ENCODE assay signal across 8 cellular contexts in the genomic region with DNA sequence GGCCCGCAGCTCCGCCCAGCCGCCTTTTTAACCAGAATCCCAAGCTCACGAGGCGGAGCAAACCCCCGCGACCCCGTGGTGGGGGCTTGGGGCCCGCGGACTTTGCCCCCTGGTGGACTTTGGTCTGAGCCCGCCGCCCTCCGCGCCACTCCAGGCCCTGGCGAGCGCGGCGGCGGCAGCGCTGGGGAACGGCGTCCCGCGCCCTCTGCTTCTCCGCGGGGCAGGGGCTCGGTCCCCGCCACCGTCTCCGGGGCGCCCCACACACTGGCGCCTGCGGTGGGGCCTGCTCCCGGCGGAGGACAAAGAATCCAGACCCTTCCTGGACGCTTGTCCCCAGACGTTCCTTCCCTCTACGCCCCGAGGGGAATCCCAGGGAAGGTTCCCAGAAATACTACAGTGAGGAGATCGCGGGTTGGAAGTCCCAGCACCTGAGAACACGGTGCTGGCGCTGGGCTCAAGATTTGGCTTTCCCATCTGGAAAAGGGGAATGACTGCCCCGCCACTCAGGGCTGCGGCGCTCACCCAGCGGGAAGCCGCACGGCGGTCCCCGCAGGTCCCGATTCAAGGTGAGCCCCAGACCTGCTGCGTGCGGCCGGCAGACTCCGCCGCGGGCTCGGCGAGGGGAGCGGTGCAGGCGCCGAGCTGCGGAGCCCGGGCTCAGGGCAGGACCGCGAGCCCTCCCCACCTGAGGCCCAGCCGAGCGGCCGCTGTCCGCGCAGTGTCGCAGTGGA. TPM values are rescaled to one million over a fixed set of nuclear protein-coding genes. Genes with fewer than 3 reads are reported as not detected.
DNase-seq lines count a peak whose midpoint lies in the region; ATAC-seq and TF ChIP-seq lines count a peak whose summit lies in the region.

A gene (minus strand): TSS at position 1 of the 731 bp plus-strand sequence. CDS start 47 bp downstream, outside the sequence.

- H3K4me1 ChIP-seq in breast epithelium (peaks cover 0 to 3% of the 10 kb centered on the region in 2 donors), stomach (peaks cover 10 to 52% (median 36%) of the 10 kb centered on the region in 4 donors), Karpas-422 (ENCODE audit: low read length) (peaks cover 17% of the 10 kb centered on the region)

- H3K36me3 Mint-ChIP-seq in MCF 10A (ENCODE audit: insufficient read depth, unreplicated experiment), result no peaks in the 10 kb centered on the region

- TF ChIP-seq CTCF in breast epithelium (IDR thresholded peaks at IDR 0.05), result peak in 1 of 3 donors; percentile 13
- no peak for TF ChIP-seq CTCF in MCF 10A (IDR thresholded peaks at IDR 0.05; ENCODE audit: unreplicated experiment)
- TF ChIP-seq CTCF in stomach (IDR thresholded peaks at IDR 0.05), result peak in 2 of 7 experiments; percentile 8 to 9

- no peaks in the 10 kb centered on the region for H3K9me2 ChIP-seq in Karpas-422 (replicated peaks; ENCODE audit: insufficient read depth, low read length)

- H3K36me3 ChIP-seq in breast epithelium (no peaks in the 10 kb centered on the region), stomach (no peaks in the 10 kb centered on the region), Karpas-422 (ENCODE audit: insufficient read depth, low read length) (no peaks in the 10 kb centered on the region)

- no peak within 1 kb of the TSS for H3K4me3 Mint-ChIP-seq in MCF 10A (ENCODE audit: unreplicated experiment)

- H3K27ac ChIP-seq in breast epithelium, result peak within 1 kb of the TSS; percentile 89 to 91
- peak within 1 kb of the TSS; percentile 58 for H3K27ac ChIP-seq in caudate nucleus (ENCODE audit: low read depth, low read length)
- H3K27ac ChIP-seq in stomach, result peak within 1 kb of the TSS; percentile 79 to 90 (median 84)
- H3K27ac ChIP-seq in Karpas-422 (ENCODE audit: low read length), result no peak within 1 kb of the TSS

- H3K9me3 Mint-ChIP-seq in MCF 10A (ENCODE audit: unreplicated experiment), result no peaks in the 10 kb centered on the region

- TF ChIP-seq EP300 in stomach (IDR thresholded peaks at IDR 0.05), result no peak

- H3K9ac ChIP-seq in Karpas-422 (ENCODE audit: low read length), result no peak within 1 kb of the TSS

- TF ChIP-seq POLR2A in breast epithelium (IDR thresholded peaks at IDR 0.05), result no peak
- TF ChIP-seq POLR2A in stomach (IDR thresholded peaks at IDR 0.05), result no peak

- ATAC-seq in HG03378 (IDR thresholded peaks at IDR 0.05; ENCODE audit: unreplicated experiment) (peak; percentile 29), left lobe of liver (peak; percentile 56)

- 0 to 1% (median 1%) methylated on average over 5 to 73 of the region's 73 CpGs for WGBS in stomach, 5 donors

- intact Hi-C loops in breast epithelium (cut with DNase I; ENCODE audit: low total_unique reads) (no loop called here), MCF 10A (cut with micrococcal nuclease) (no loop called here), stomach (cut with DNase I; ENCODE audit: low total_unique reads) (no loop called here)

- CTCF ChIA-PET in MCF 10A (lab: Yijun Ruan, JAX), result no interaction called here

- no peaks in the 10 kb centered on the region for H3K27me3 Mint-ChIP-seq in MCF 10A (ENCODE audit: insufficient read depth, unreplicated experiment)

- no TSS peak for BruUV-seq in MCF 10A (replicated peaks; lab: Mats Ljungman, UMichigan)

- H3K4me3 ChIP-seq in breast epithelium (peak within 1 kb of the TSS; percentile 58 to 67 (median 66)), stomach (peak within 1 kb of the TSS; percentile 55 to 63 (median 60)), Karpas-422 (ENCODE audit: low read length) (no peak within 1 kb of the TSS)

- peaks cover 13% of the 10 kb centered on the region for H3K4me1 Mint-ChIP-seq in MCF 10A (ENCODE audit: insufficient read depth, unreplicated experiment)

- H4K20me1 ChIP-seq in Karpas-422 (ENCODE audit: insufficient read depth, low read depth, low read length), result no peaks in the 10 kb centered on the region

- H2AFZ ChIP-seq in Karpas-422 (ENCODE audit: low read length), result no peak within 1 kb of the TSS

- POLR2A ChIA-PET in MCF 10A (lab: Yijun Ruan, JAX), result no interaction called here

- H3K4me2 ChIP-seq in Karpas-422 (ENCODE audit: low read depth, low read length, poor library complexity, severe bottlenecking), result no peak within 1 kb of the TSS

- DNase-seq in breast epithelium (ENCODE audit: low spot score in 2 of 2) (peak in 1 of 2 donors; percentile 29), MCF 10A (ENCODE audit: unreplicated experiment) (no peak), caudate nucleus (lab: John Stamatoyannopoulos, UW) (no peak), left lobe of liver (ENCODE audit: low spot score) (peak; percentile 95), stomach (peak; percentile 52), KG1 (lab: John Stamatoyannopoulos, UW) (no peak), Karpas-422 (no peak)

- H3K27me3 ChIP-seq in breast epithelium (no peaks in the 10 kb centered on the region), stomach (peaks cover 0 to 14% (median 13%) of the 10 kb centered on the region in 3 donors), Karpas-422 (ENCODE audit: low read length) (no peaks in the 10 kb centered on the region)

- no peaks in the 10 kb centered on the region for H3K9me3 ChIP-seq in breast epithelium
- no peaks in the 10 kb centered on the region for H3K9me3 ChIP-seq in stomach
- H3K9me3 ChIP-seq in Karpas-422 (ENCODE audit: low read length), result no peaks in the 10 kb centered on the region

- no peak within 1 kb of the TSS for H3K27ac Mint-ChIP-seq in MCF 10A (ENCODE audit: low read depth, unreplicated experiment)

- no peaks in the 10 kb centered on the region for H3K79me2 ChIP-seq in Karpas-422 (ENCODE audit: low read length)

RNA-seq across cellular contexts. Expression of the gene that starts here (rescaled TPM):
- total RNA-seq in breast epithelium (1 to 10 TPM; 4.4 to 6.2 (median 5.9) TPM), MCF 10A (2022) (not detected in 2 replicates), left lobe of liver (188 TPM), stomach (10 to 100 TPM in 1 of 5 donors, 1 to 10 TPM in 1, under 1 TPM in 1, not detected in 2; 0.89 to 18.5 (median 6.8) TPM)
- 10 to 100 TPM in 2 of 3 donors, 1 to 10 TPM in 1; 4.0 to 23.5 (median 22.8) TPM for polyA plus RNA-seq in stomach
- not detected in 2 replicates for total RNA-seq in Karpas-422 (2014; rRNA removed; shearing (Covaris generic); ENCODE audit: low replicate concordance)

Comparison
In these comparisons a context has a peak if more than half of its experiments do, and no peak if none do; other contexts are left out.
1. DNase-seq: peak in left lobe of liver (single experiment) and stomach (single experiment); none in MCF 10A (single experiment), caudate nucleus (0 of 61), KG1 (single experiment) and Karpas-422 (single experiment).